21 cellular contexts compared by ENCODE assay signal in the genomic region with DNA sequence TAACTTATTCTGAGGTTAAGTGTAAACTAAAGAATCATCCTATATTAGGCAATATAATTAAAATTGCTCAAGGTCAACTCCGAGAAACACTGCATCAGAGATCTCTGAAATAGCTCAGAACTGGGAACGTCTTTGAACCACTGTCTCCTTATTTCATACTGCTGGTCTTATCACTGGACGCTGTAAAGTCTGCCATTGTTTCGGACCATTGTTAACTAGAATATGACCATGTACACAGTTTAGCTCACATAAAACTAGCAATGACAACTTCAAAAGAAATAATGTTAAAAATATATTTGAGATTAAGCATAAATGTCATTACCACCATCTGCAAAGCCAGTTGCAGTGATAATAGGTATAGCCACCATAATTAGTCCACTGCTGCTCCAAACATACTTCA. TPM values are rescaled to one million over a fixed set of nuclear protein-coding genes. Genes with fewer than 3 reads are reported as not detected.
A peak's percentile ranks its signal among the peaks of the same experiment; 100 is the strongest.
DNase-seq lines count a peak whose midpoint lies in the region; ATAC-seq and TF ChIP-seq lines count a peak whose summit lies in the region.
"Had no signal": no experiment of that assay in that cellular context is flagged by ENCODE, and none has a peak within 500 bp of the region (broad histone marks: within the 10 kb centered on the region; RNA-seq: fewer than 3 reads in every experiment).

No MANE protein-coding gene starts in this region.

- no peaks in the 10 kb centered on the region for H3K36me3 Mint-ChIP-seq in natural killer cell treated with Interleukin-12 subunit alpha and Interleukin-12 subunit beta and Interleukin-15 and Interleukin-18, amount 100 ng/mL, for 72 hours
- H3K36me3 Mint-ChIP-seq in natural killer cell, result no peaks in the 10 kb centered on the region
- H3K36me3 Mint-ChIP-seq: immature natural killer cell, neural progenitor cell had no signal

- peak overlapping the region; percentile 36 for H3K4me2 ChIP-seq in Loucy (ENCODE audit: low read depth, low read length, poor library complexity, severe bottlenecking)
- H3K4me2 ChIP-seq: GM23338, neural progenitor cell had no signal

- no peak for DNase-seq in natural killer cell treated with Interleukin-12 subunit alpha and Interleukin-12 subunit beta and Interleukin-15 and Interleukin-18, amount 100 ng/mL, for 72 hours (ENCODE audit: low spot score)
- DNase-seq in natural killer cell, result no peak
- no peak for DNase-seq in adipocyte (ENCODE audit: low read depth)
- no peak for DNase-seq in vagina (ENCODE audit: extremely low spot score in 2 of 2)
- no peak for DNase-seq in stimulated activated naive CD4-positive, alpha-beta T cell (lab: John Stamatoyannopoulos, UW)
- no peak for DNase-seq in germinal center (ENCODE audit: low spot score)
- DNase-seq in NCI-H2196 (lab: John Stamatoyannopoulos, UW; ENCODE audit: unreplicated experiment), result no peak
- DNase-seq: amygdala, DND-41, immature natural killer cell, KBM-7, NCI-H1105 treated with DMSO at 0.1 percent for 48 hours, NCI-H345, retina, SJCRH30 had no signal

- no peaks in the 10 kb centered on the region for H4K20me1 ChIP-seq in Loucy (ENCODE audit: insufficient read depth, low read length, poor library complexity, severe bottlenecking)

- H3K9ac ChIP-seq in Loucy (ENCODE audit: low read depth, low read length, poor library complexity, severe bottlenecking) (no peak overlapping the region), adipocyte (ENCODE audit: low read length) (peak overlapping the region; percentile 88)
- H3K9ac ChIP-seq: neural progenitor cell had no signal

- peak overlapping the region in 1 of 2 donors; percentile 6 for H3K27ac Mint-ChIP-seq in natural killer cell treated with Interleukin-12 subunit alpha and Interleukin-12 subunit beta and Interleukin-15 and Interleukin-18, amount 100 ng/mL, for 72 hours
- no peak overlapping the region for H3K27ac Mint-ChIP-seq in natural killer cell
- H3K27ac Mint-ChIP-seq: GM23338, neural progenitor cell had no signal

- H3K4me3 ChIP-seq in Loucy (ENCODE audit: low read length, poor library complexity, severe bottlenecking) (peak overlapping the region; percentile 22), adipocyte (ENCODE audit: low read length) (peak overlapping the region; percentile 86), vagina (peak overlapping the region; percentile 24 to 45)
- H3K4me3 ChIP-seq: GM23338, neural progenitor cell, SJCRH30, thoracic aorta had no signal

- H3K27me3 ChIP-seq in Loucy (ENCODE audit: insufficient read depth, low read length, poor library complexity, severe bottlenecking) (no peaks in the 10 kb centered on the region), adipocyte (replicated peaks; ENCODE audit: control insufficient read depth, insufficient read depth, low read length) (no peaks in the 10 kb centered on the region), vagina (no peaks in the 10 kb centered on the region)
- H3K27me3 ChIP-seq: gastroesophageal sphincter, SJCRH30 had no signal

- TF ChIP-seq CTCF in natural killer cell (IDR thresholded peaks at IDR 0.05) (no peak), Loucy (conservative IDR thresholded peaks at IDR 0.05; ENCODE audit: low read length) (no peak), vagina (IDR thresholded peaks at IDR 0.05) (no peak)

- H3K36me3 ChIP-seq in Loucy (ENCODE audit: insufficient read depth, low read length) (no peaks in the 10 kb centered on the region), adipocyte (ENCODE audit: control insufficient read depth, insufficient read depth, low read length, severe bottlenecking) (peaks cover 16% of the 10 kb centered on the region), vagina (no peaks in the 10 kb centered on the region)
- H3K36me3 ChIP-seq: gastroesophageal sphincter, neural progenitor cell, SJCRH30, thoracic aorta had no signal

- peak overlapping the region; percentile 41 for H3K27ac ChIP-seq in vagina
- H3K27ac ChIP-seq: gastroesophageal sphincter, HL-60, neural progenitor cell, SJCRH30, thoracic aorta had no signal

- H3K4me3 Mint-ChIP-seq in natural killer cell treated with Interleukin-12 subunit alpha and Interleukin-12 subunit beta and Interleukin-15 and Interleukin-18, amount 100 ng/mL, for 72 hours, result peak overlapping the region; percentile 64
- no peak overlapping the region for H3K4me3 Mint-ChIP-seq in natural killer cell
- H3K4me3 Mint-ChIP-seq: GM23338, neural progenitor cell had no signal

- H3F3A ChIP-seq in Loucy (ENCODE audit: low read depth), result no peaks in the 10 kb centered on the region

- H3K79me2 ChIP-seq in Loucy (ENCODE audit: insufficient read depth, low read length), result no peaks in the 10 kb centered on the region

- H3K4me1 ChIP-seq in Loucy (ENCODE audit: insufficient read depth, low read length, poor library complexity, severe bottlenecking) (peaks cover 26% of the 10 kb centered on the region), adipocyte (ENCODE audit: control insufficient read depth, insufficient read depth, low read length) (peaks cover 15% of the 10 kb centered on the region), vagina (peaks cover 12% of the 10 kb centered on the region)
- H3K4me1 ChIP-seq: neural progenitor cell had no signal

- ATAC-seq in natural killer cell treated with Interleukin-12 subunit alpha and Interleukin-12 subunit beta and Interleukin-15 and Interleukin-18, amount 100 ng/mL, for 72 hours, result no peak
- no peak for ATAC-seq in natural killer cell
- ATAC-seq: gastroesophageal sphincter, GM23338 had no signal

- H2AFZ ChIP-seq in Loucy (ENCODE audit: low read length), result no peak overlapping the region
- H2AFZ ChIP-seq: GM23338, neural progenitor cell had no signal

- H3K9me3 Mint-ChIP-seq in natural killer cell treated with Interleukin-12 subunit alpha and Interleukin-12 subunit beta and Interleukin-15 and Interleukin-18, amount 100 ng/mL, for 72 hours, result no peaks in the 10 kb centered on the region
- no peaks in the 10 kb centered on the region for H3K9me3 Mint-ChIP-seq in natural killer cell
- H3K9me3 Mint-ChIP-seq: GM23338, immature natural killer cell had no signal

- intact Hi-C loops in natural killer cell (cut with micrococcal nuclease) (no loop called here), vagina (cut with DNase I) (no loop called here)

- no peak for TF ChIP-seq POLR2A in vagina (IDR thresholded peaks at IDR 0.05)

- no peaks in the 10 kb centered on the region for H3K9me2 ChIP-seq in Loucy (replicated peaks; ENCODE audit: low read depth, low read length)

- no peaks in the 10 kb centered on the region for H3K9me3 ChIP-seq in Loucy (ENCODE audit: insufficient read depth, low read depth, low read length)
- H3K9me3 ChIP-seq in adipocyte (ENCODE audit: control insufficient read depth, low read length), result no peaks in the 10 kb centered on the region
- no peaks in the 10 kb centered on the region for H3K9me3 ChIP-seq in vagina
- H3K9me3 ChIP-seq: gastroesophageal sphincter, SJCRH30, thoracic aorta had no signal

- H3K27me3 Mint-ChIP-seq in natural killer cell treated with Interleukin-12 subunit alpha and Interleukin-12 subunit beta and Interleukin-15 and Interleukin-18, amount 100 ng/mL, for 72 hours, result peaks cover 0 to 2% of the 10 kb centered on the region in 2 donors
- H3K27me3 Mint-ChIP-seq in natural killer cell (ENCODE audit: low read depth in 2 of 2), result no peaks in the 10 kb centered on the region

- H3K4me1 Mint-ChIP-seq in natural killer cell treated with Interleukin-12 subunit alpha and Interleukin-12 subunit beta and Interleukin-15 and Interleukin-18, amount 100 ng/mL, for 72 hours (ENCODE audit: low read depth in 2 of 2), result peaks cover 16 to 21% of the 10 kb centered on the region in 2 donors
- peaks cover 0 to 5% of the 10 kb centered on the region in 2 donors for H3K4me1 Mint-ChIP-seq in natural killer cell

RNA-seq across cellular contexts. Expression of gene ABCD2, which starts 2.9 kb away (rescaled TPM):
- 1 to 10 TPM in 1 of 2 donors, under 1 TPM in 1; 0.45 to 3.1 TPM for total RNA-seq in natural killer cell treated with Interleukin-12 subunit alpha and Interleukin-12 subunit beta and Interleukin-15 and Interleukin-18, amount 100 ng/mL, for 72 hours
- total RNA-seq in natural killer cell (1 to 10 TPM in 1 of 3 donors, under 1 TPM in 2; 0.35 to 2.4 (median 0.75) TPM), vagina (1.5 TPM)
- total RNA-seq: GM23338 had no signal

Comparison
In these comparisons a context has a peak if more than half of its experiments do, and no peak if none do; other contexts are left out.
1. H3K4me3 ChIP-seq: peak in every context shown above with its lines; median percentile 86 in adipocyte; 34 in vagina; 22 in Loucy.